ENCODE assay signal across 10 cellular contexts in genomic region chr22:38257650-38258246, GRCh38. TPM values are rescaled to one million over a fixed set of nuclear protein-coding genes. Genes with fewer than 3 reads are reported as not detected.
DNase-seq lines count a peak whose midpoint lies in the region; ATAC-seq and TF ChIP-seq lines count a peak whose summit lies in the region.
"Had no signal": no experiment of that assay in that cellular context is flagged by ENCODE, and none has a peak within 500 bp of the region (broad histone marks: within the 10 kb centered on the region; RNA-seq: fewer than 3 reads in every experiment).

No MANE protein-coding gene starts in this region.

- no peaks in the 10 kb centered on the region for H3K9me3 ChIP-seq in heart right ventricle
- no peaks in the 10 kb centered on the region for H3K9me3 ChIP-seq in colonic mucosa
- H3K9me3 ChIP-seq in muscle layer of duodenum (ENCODE audit: control insufficient read depth in 1 of 2, low read length in 2 of 2), result no peaks in the 10 kb centered on the region

- WGBS in heart right ventricle, 2 donors, result 70 to 73% methylated on average over 4 of the region's 4 CpGs

- TF ChIP-seq CTCF in heart right ventricle (IDR thresholded peaks at IDR 0.05) (no peak), colonic mucosa (IDR thresholded peaks at IDR 0.05) (no peak)

- H3K36me3 Mint-ChIP-seq in activated naive CD8-positive, alpha-beta T cell treated with anti-CD3 and anti-CD28 coated beads, Interleukin-2, amount 50 U/mL, for 24 hours (ENCODE audit: low read depth), result no peaks in the 10 kb centered on the region

- no peak overlapping the region for H3K27ac Mint-ChIP-seq in activated naive CD8-positive, alpha-beta T cell treated with anti-CD3 and anti-CD28 coated beads, Interleukin-2, amount 50 U/mL, for 24 hours
- H3K27ac Mint-ChIP-seq: dendritic cell treated with granulocyte-macrophage colony-stimulating factor and Interleukin-4, amounts not matched to agents 40 ng/mL and 50 ng/mL, for 4 days had no signal

- H3K4me3 ChIP-seq in heart right ventricle (peak overlapping the region in 6 of 10 donors; percentile 6 to 31 (median 24)), colonic mucosa (no peak overlapping the region), muscle layer of duodenum (ENCODE audit: low read depth in 1 of 2, low read length in 2 of 2) (peak overlapping the region; percentile 45 to 50)

- DNase-seq in heart right ventricle (no peak), cardiac septum (ENCODE audit: low spot score) (no peak), colonic mucosa (peak; percentile 76), GM19240 (ENCODE audit: insufficient read length, low spot score) (no peak), NCI-H446 (lab: John Stamatoyannopoulos, UW) (no peak)
- DNase-seq in activated CD4-positive, alpha-beta T cell treated with anti-CD3 and anti-CD28 coated beads, Interleukin-2, amount 50 U/mL, for 48 hours, result no peak
- no peak for DNase-seq in activated naive CD8-positive, alpha-beta T cell treated with anti-CD3 and anti-CD28 coated beads, Interleukin-2, amount 50 U/mL, for 24 hours
- DNase-seq: activated CD4-positive, alpha-beta memory T cell treated with anti-CD3 and anti-CD28 coated beads, Interleukin-2, amount 10 ng/mL, durations not matched to agents 7 days and 5 days had no signal

- H3K4me3 Mint-ChIP-seq in activated naive CD8-positive, alpha-beta T cell treated with anti-CD3 and anti-CD28 coated beads, Interleukin-2, amount 50 U/mL, for 24 hours, result no peak overlapping the region
- H3K4me3 Mint-ChIP-seq: activated CD4-positive, alpha-beta memory T cell treated with anti-CD3 and anti-CD28 coated beads, Interleukin-2, amount 10 ng/mL, durations not matched to agents 7 days and 5 days; dendritic cell treated with granulocyte-macrophage colony-stimulating factor and Interleukin-4, amounts not matched to agents 40 ng/mL and 50 ng/mL, for 4 days had no signal

- intact Hi-C loops in heart right ventricle (cut with DNase I) (no loop called here), cardiac septum (cut with DNase I) (no loop called here), colonic mucosa (cut with DNase I) (no loop called here)

- peak overlapping the region in 1 of 2 donors; percentile 76 for H3K9ac ChIP-seq in colonic mucosa (ENCODE audit: low read depth in 2 of 2, low read length in 2 of 2)

- H3K27me3 ChIP-seq in heart right ventricle (no peaks in the 10 kb centered on the region), colonic mucosa (no peaks in the 10 kb centered on the region), muscle layer of duodenum (ENCODE audit: low read depth, low read length) (no peaks in the 10 kb centered on the region)

- ATAC-seq in heart right ventricle, result peak in 2 of 8 donors; percentile 12 to 26
- no peak for ATAC-seq in activated naive CD8-positive, alpha-beta T cell treated with anti-CD3 and anti-CD28 coated beads, Interleukin-2, amount 50 U/mL, for 24 hours

- H3K4me1 ChIP-seq in heart right ventricle, result peaks cover 26 to 92% (median 84%) of the 10 kb centered on the region in 9 donors
- no peaks in the 10 kb centered on the region for H3K4me1 ChIP-seq in colonic mucosa
- H3K4me1 ChIP-seq in muscle layer of duodenum (ENCODE audit: control insufficient read depth in 1 of 2, insufficient read depth in 2 of 2, low read length in 2 of 2), result peaks cover 30 to 57% of the 10 kb centered on the region in 2 donors

- peaks cover 17% of the 10 kb centered on the region for H3K4me1 Mint-ChIP-seq in activated naive CD8-positive, alpha-beta T cell treated with anti-CD3 and anti-CD28 coated beads, Interleukin-2, amount 50 U/mL, for 24 hours

- no peaks in the 10 kb centered on the region for H3K27me3 Mint-ChIP-seq in activated naive CD8-positive, alpha-beta T cell treated with anti-CD3 and anti-CD28 coated beads, Interleukin-2, amount 50 U/mL, for 24 hours
- H3K27me3 Mint-ChIP-seq: activated CD4-positive, alpha-beta memory T cell treated with anti-CD3 and anti-CD28 coated beads, Interleukin-2, amount 10 ng/mL, durations not matched to agents 7 days and 5 days had no signal

- no peaks in the 10 kb centered on the region for H3K9me3 Mint-ChIP-seq in activated naive CD8-positive, alpha-beta T cell treated with anti-CD3 and anti-CD28 coated beads, Interleukin-2, amount 50 U/mL, for 24 hours
- H3K9me3 Mint-ChIP-seq: activated CD4-positive, alpha-beta memory T cell treated with anti-CD3 and anti-CD28 coated beads, Interleukin-2, amount 10 ng/mL, durations not matched to agents 7 days and 5 days; dendritic cell treated with granulocyte-macrophage colony-stimulating factor and Interleukin-4, amounts not matched to agents 40 ng/mL and 50 ng/mL, for 4 days had no signal

- H3K36me3 ChIP-seq in heart right ventricle, result no peaks in the 10 kb centered on the region
- H3K36me3 ChIP-seq in colonic mucosa, result no peaks in the 10 kb centered on the region
- no peaks in the 10 kb centered on the region for H3K36me3 ChIP-seq in muscle layer of duodenum (ENCODE audit: control insufficient read depth in 1 of 2, insufficient read depth in 2 of 2, low read length in 2 of 2)

- peak overlapping the region; percentile 63 to 93 (median 83) for H3K27ac ChIP-seq in heart right ventricle
- peak overlapping the region; percentile 63 for H3K27ac ChIP-seq in colonic mucosa
- peak overlapping the region; percentile 82 for H3K27ac ChIP-seq in muscle layer of duodenum (ENCODE audit: low read length)

RNA-seq across cellular contexts. Expression of gene TMEM184B, which starts 15.1 kb away (rescaled TPM):
- total RNA-seq in heart right ventricle (10 to 100 TPM; 36.2 to 51.6 (median 46.1) TPM), cardiac septum (58.1 TPM), colonic mucosa (10 to 100 TPM; 58.8 to 61.6 TPM)
- 10 to 100 TPM; 20.8 to 29.7 TPM for polyA plus RNA-seq in heart right ventricle

RNA-seq across cellular contexts. Expression of gene MAFF, which starts 56.0 kb away (rescaled TPM):
- 10 to 100 TPM in 4 of 10 donors, 1 to 10 TPM in 6; 2.9 to 21.2 (median 5.3) TPM for total RNA-seq in heart right ventricle
- polyA plus RNA-seq in heart right ventricle, result 10 to 100 TPM in 1 of 2 donors, 1 to 10 TPM in 1; 6.5 to 21.4 TPM
- total RNA-seq in cardiac septum, result 9.8 TPM
- 10 to 100 TPM in 1 of 2 donors, 1 to 10 TPM in 1; 5.2 to 41.7 TPM for total RNA-seq in colonic mucosa

RNA-seq across cellular contexts. Expression of gene CSNK1E, which starts 59.5 kb away (rescaled TPM):
- total RNA-seq in heart right ventricle (10 to 100 TPM; 64.1 to 88.1 (median 78.6) TPM), cardiac septum (95.7 TPM), colonic mucosa (10 to 100 TPM; 97.0 to 97.2 TPM)
- polyA plus RNA-seq in heart right ventricle, result 10 to 100 TPM; 81.6 to 83.4 TPM
